Comparison of ENCODE assay signal across 8 cellular contexts in genomic region chr19:48332662-48333466, GRCh38.
DNase-seq lines count a peak whose midpoint lies in the region; ATAC-seq and TF ChIP-seq lines count a peak whose summit lies in the region.

No MANE protein-coding gene starts in this region.

- DNase-seq in AG04449 (ENCODE audit: low read depth, low spot score) (peak; percentile 88), NCI-H2171 treated with DMSO at 0.1 percent for 48 hours (lab: John Stamatoyannopoulos, UW) (peak; percentile 100), cardiac fibroblast (ENCODE audit: low read depth in 2 of 2) (peak; percentile 98), inferior parietal cortex (ENCODE audit: extremely low spot score) (peak; percentile 91), smooth muscle cell of the brain vasculature (ENCODE audit: low read depth, low spot score) (peak; percentile 94)

- H3K4me3 ChIP-seq in AG04449 (ENCODE audit: low read depth, low read length) (peak overlapping the region; percentile 36), WI38 (ENCODE audit: low read depth, low read length) (0 out of 2 replicates have a peak overlapping the region, but pooled peaks have one; percentile 5), cardiac fibroblast (replicated peaks in 1 of 2; ENCODE audit: low read depth in 2 of 2, low read length in 2 of 2) (peak overlapping the region; percentile 13 to 24)

- ATAC-seq in GM18873 (IDR thresholded peaks at IDR 0.05; ENCODE audit: low FRiP score, unreplicated experiment) (peak; percentile 70), HG03108 (IDR thresholded peaks at IDR 0.05; ENCODE audit: unreplicated experiment) (peak; percentile 53)

- CTCF ChIA-PET in AG04449 (lab: Yijun Ruan, JAX), result interaction anchor here (0.6 to 12.0 kb wide), 21 partner anchors 11 to 284 kb away, joined by 3 to 213 read pairs (median 8); partner anchors contain the start of genes EMP3, KDELR1 and ZNF114

- TF ChIP-seq CTCF in AG04449 (IDR thresholded peaks at IDR 0.05; ENCODE audit: insufficient read depth, low read length, missing control alignments) (no peak), WI38 (IDR thresholded peaks at IDR 0.05; ENCODE audit: low read depth, low read length) (no peak), cardiac fibroblast (IDR thresholded peaks at IDR 0.05; ENCODE audit: low read depth, low read length) (no peak)

- POLR2A ChIA-PET in AG04449 (lab: Yijun Ruan, JAX), result interaction anchor here (0.7 to 2.4 kb wide), 7 partner anchors 9 to 286 kb away, joined by 3 to 15 read pairs (median 5); partner anchors contain the start of genes RPL18 and SPHK2

Comparison
In these comparisons a context has a peak if more than half of its experiments do, and no peak if none do; other contexts are left out.
1. Peak in every context shown above with its lines: DNase-seq, ATAC-seq and H3K4me3 ChIP-seq.